In genomic region chr1:148522561-148523204, GRCh38 we compare ENCODE assay signal across 1 cellular context.
TF ChIP-seq lines count a peak whose summit lies in the region.
"Not testable (repeated sequence)": the region's sequence is repeated elsewhere in the genome, so short reads cannot be mapped to it uniquely, and the experiment has no call there.

No MANE protein-coding gene starts in this region.

TF ChIP-seq in K562, 482 proteins besides CTCF, POLR2A, EP300 and RAD21 (continued from another document and continues in another):
- TF ChIP-seq STAT6 (CRISPR knock-in tag; IDR thresholded peaks at IDR 0.05) (peak; percentile 46; the same call in 1 of the 2 replicates), ZC3H8 (IDR thresholded peaks at IDR 0.05) (peak; percentile 100), JUN (IDR thresholded peaks at IDR 0.05; ENCODE audit: borderline replicate concordance, low read depth, low read length) (peak; percentile 80), JUN (CRISPR knock-in tag; IDR thresholded peaks at IDR 0.05; ENCODE audit: borderline replicate concordance) (peak; percentile 69; the same call in 1 of the 2 replicates), ZNF23 (CRISPR knock-in tag; IDR thresholded peaks at IDR 0.05) (peak; percentile 92), SMARCE1 (IDR thresholded peaks at IDR 0.05) (peak; percentile 66), SREBF2 (CRISPR knock-in tag; IDR thresholded peaks at IDR 0.05) (0 out of 2 replicates have a peak, but pooled peaks have one; percentile 90), C11orf30 (IDR thresholded peaks at IDR 0.05; ENCODE audit: low read depth) (peak; percentile 85), CREB1 (IDR thresholded peaks at IDR 0.05) (peak; percentile 73), CREB1 (CRISPR knock-in tag; IDR thresholded peaks at IDR 0.05) (peak; percentile 47; the same call in 1 of the 2 replicates), GMEB1 (CRISPR knock-in tag; IDR thresholded peaks at IDR 0.05) (peak; percentile 65), LARP7 (IDR thresholded peaks at IDR 0.05) (peak; percentile 87; the same call in 1 of the 2 replicates), E2F6 (IDR thresholded peaks at IDR 0.05; ENCODE audit: borderline replicate concordance in 1 of 2, extremely low read depth in 1 of 2, insufficient read depth in 1 of 2, insufficient read length in 1 of 2, low read depth in 1 of 2, low read length in 1 of 2, poor library complexity in 1 of 2, severe bottlenecking in 1 of 2) (peak in 1 of 2 experiments; percentile 49), SP1 (CRISPR knock-in tag; IDR thresholded peaks at IDR 0.05) (peak; percentile 96), SMARCA4 (IDR thresholded peaks at IDR 0.05) (peak; percentile 64), ZBTB9 (CRISPR knock-in tag; IDR thresholded peaks at IDR 0.05) (peak; percentile 99), ESRRA (IDR thresholded peaks at IDR 0.05; ENCODE audit: borderline replicate concordance, low read depth) (peak; percentile 65; the same call in 1 of the 2 replicates), ZBED1 (IDR thresholded peaks at IDR 0.05) (peak; percentile 100), FOXO4 (CRISPR knock-in tag; IDR thresholded peaks at IDR 0.05) (peak; percentile 99), ZKSCAN1 (IDR thresholded peaks at IDR 0.05; ENCODE audit: low read depth, low read length) (peak; percentile 84), KLF1 (tag; IDR thresholded peaks at IDR 0.05) (peak; percentile 75; the same call in 1 of the 2 replicates), CREM (IDR thresholded peaks at IDR 0.05; ENCODE audit: low read depth) (peak; percentile 80), BMI1 (IDR thresholded peaks at IDR 0.05; ENCODE audit: low read length) (peak; percentile 18; the same call in 1 of the 2 replicates), ZNF518B (CRISPR knock-in tag; IDR thresholded peaks at IDR 0.05) (peak; percentile 98), TCF7 (IDR thresholded peaks at IDR 0.05; ENCODE audit: borderline replicate concordance) (peak; percentile 80; the same call in 1 of the 2 replicates), IRF2 (CRISPR knock-in tag; IDR thresholded peaks at IDR 0.05) (peak; percentile 83; the same call in 1 of the 2 replicates), PHTF2 (CRISPR knock-in tag; IDR thresholded peaks at IDR 0.05) (peak; percentile 98), ARHGAP35 (IDR thresholded peaks at IDR 0.05; ENCODE audit: partially characterized antibody) (peak; percentile 100), ZC3H4 (CRISPR knock-in tag; IDR thresholded peaks at IDR 0.05; ENCODE audit: borderline replicate concordance) (peak; percentile 99), ETS2 (tag; IDR thresholded peaks at IDR 0.05; ENCODE audit: borderline replicate concordance, poor library complexity, severe bottlenecking) (peak; percentile 79), HBP1 (CRISPR knock-in tag; IDR thresholded peaks at IDR 0.05) (peak; percentile 100), THAP7 (CRISPR knock-in tag; IDR thresholded peaks at IDR 0.05) (peak; percentile 97), EGR1 (conservative IDR thresholded peaks at IDR 0.05) (peak; percentile 42), ZNF253 (CRISPR knock-in tag; conservative IDR thresholded peaks at IDR 0.05) (peak; percentile 99), POU5F1 (IDR thresholded peaks at IDR 0.05; ENCODE audit: borderline replicate concordance, low read depth, low read length, partially characterized antibody) (peak; percentile 57), JUND (IDR thresholded peaks at IDR 0.05; ENCODE audit: borderline replicate concordance, low read depth, low read length) (peak; percentile 76), PHF20 (IDR thresholded peaks at IDR 0.05; ENCODE audit: partially characterized antibody) (peak; percentile 70), ARID2 (IDR thresholded peaks at IDR 0.05) (peak; percentile 57; the same call in 1 of the 2 replicates), ZNF347 (CRISPR knock-in tag; IDR thresholded peaks at IDR 0.05; ENCODE audit: low read depth) (peak; percentile 96), ZEB2 (IDR thresholded peaks at IDR 0.05) (peak; percentile 77), CREBBP (IDR thresholded peaks at IDR 0.05; ENCODE audit: low read depth, low read length) (peak; percentile 57), MEF2A (IDR thresholded peaks at IDR 0.05; ENCODE audit: control insufficient read depth, low read depth, low read length) (peak; percentile 92), ZNF146 (CRISPR knock-in tag; IDR thresholded peaks at IDR 0.05; ENCODE audit: unreplicated experiment) (peak; percentile 11), NBN (IDR thresholded peaks at IDR 0.05; ENCODE audit: low read depth) (peak; percentile 98), CREB5 (CRISPR knock-in tag; IDR thresholded peaks at IDR 0.05) (peak; percentile 98), ZBTB34 (CRISPR knock-in tag; IDR thresholded peaks at IDR 0.05) (peak; percentile 79), NUFIP1 (IDR thresholded peaks at IDR 0.05; ENCODE audit: partially characterized antibody) (peak; percentile 96)
- not testable (repeated sequence) for TF ChIP-seq JUND (tag; IDR thresholded peaks at IDR 0.05; ENCODE audit: borderline replicate concordance, low read depth, low read length)
